ENCODE assay signal across 10 cellular contexts in genomic region chr6:106572436-106572835, GRCh38.
"Had no signal": no experiment of that assay in that cellular context is flagged by ENCODE, and none has a peak within 500 bp of the region (broad histone marks: within the 10 kb centered on the region; RNA-seq: fewer than 3 reads in every experiment).

No MANE protein-coding gene starts in this region.

- H3K9me3 Mint-ChIP-seq: activated CD4-positive, alpha-beta memory T cell treated with anti-CD3 and anti-CD28 coated beads, Interleukin-2, amount 10 ng/mL, durations not matched to agents 7 days and 5 days; activated T-helper 1 cell treated with anti-CD3 and anti-CD28 coated beads, Interleukin-12 subunit alpha, Interleukin-12 subunit beta, Interleukin-2, Interleukin-4 antibody, amounts not matched to agents 30 ng/mL and 10 ng/mL and 1 ng/mL, durations not matched to agents 14 hours and 24 hours and 36 hours; brain had no signal

- H3K27me3 Mint-ChIP-seq: activated CD4-positive, alpha-beta memory T cell treated with anti-CD3 and anti-CD28 coated beads, Interleukin-2, amount 10 ng/mL, durations not matched to agents 7 days and 5 days; progenitor cell of endocrine pancreas had no signal

- H3K4me3 ChIP-seq: SJCRH30, tibial nerve had no signal

- H3K27ac Mint-ChIP-seq: activated CD4-positive, alpha-beta memory T cell treated with anti-CD3 and anti-CD28 coated beads, Interleukin-2, amount 10 ng/mL, durations not matched to agents 7 days and 5 days; activated T-helper 1 cell treated with anti-CD3 and anti-CD28 coated beads, Interleukin-12 subunit alpha, Interleukin-12 subunit beta, Interleukin-2, Interleukin-4 antibody, amounts not matched to agents 30 ng/mL and 10 ng/mL and 1 ng/mL, durations not matched to agents 14 hours and 24 hours and 36 hours; progenitor cell of endocrine pancreas had no signal

- H3K27me3 ChIP-seq: SJCRH30, tibial nerve had no signal

- H3K36me3 ChIP-seq: SJCRH30 had no signal

- DNase-seq: activated CD4-positive, alpha-beta memory T cell treated with anti-CD3 and anti-CD28 coated beads, Interleukin-2, amount 10 ng/mL, durations not matched to agents 7 days and 5 days; activated naive CD4-positive, alpha-beta T cell; hypothalamus; kidney glomerular epithelial cell; SJCRH30; stimulated activated CD4-positive, alpha-beta T cell treated with anti-CD3 and anti-CD28 coated beads, Interleukin-4, amount 100 ng/mL, for 1 hour had no signal

- H3K4me3 Mint-ChIP-seq: activated CD4-positive, alpha-beta memory T cell treated with anti-CD3 and anti-CD28 coated beads, Interleukin-2, amount 10 ng/mL, durations not matched to agents 7 days and 5 days; activated T-helper 1 cell treated with anti-CD3 and anti-CD28 coated beads, Interleukin-12 subunit alpha, Interleukin-12 subunit beta, Interleukin-2, Interleukin-4 antibody, amounts not matched to agents 30 ng/mL and 10 ng/mL and 1 ng/mL, durations not matched to agents 14 hours and 24 hours and 36 hours; brain had no signal
